Comparison of ENCODE assay signal across 15 cellular contexts in the genomic region with DNA sequence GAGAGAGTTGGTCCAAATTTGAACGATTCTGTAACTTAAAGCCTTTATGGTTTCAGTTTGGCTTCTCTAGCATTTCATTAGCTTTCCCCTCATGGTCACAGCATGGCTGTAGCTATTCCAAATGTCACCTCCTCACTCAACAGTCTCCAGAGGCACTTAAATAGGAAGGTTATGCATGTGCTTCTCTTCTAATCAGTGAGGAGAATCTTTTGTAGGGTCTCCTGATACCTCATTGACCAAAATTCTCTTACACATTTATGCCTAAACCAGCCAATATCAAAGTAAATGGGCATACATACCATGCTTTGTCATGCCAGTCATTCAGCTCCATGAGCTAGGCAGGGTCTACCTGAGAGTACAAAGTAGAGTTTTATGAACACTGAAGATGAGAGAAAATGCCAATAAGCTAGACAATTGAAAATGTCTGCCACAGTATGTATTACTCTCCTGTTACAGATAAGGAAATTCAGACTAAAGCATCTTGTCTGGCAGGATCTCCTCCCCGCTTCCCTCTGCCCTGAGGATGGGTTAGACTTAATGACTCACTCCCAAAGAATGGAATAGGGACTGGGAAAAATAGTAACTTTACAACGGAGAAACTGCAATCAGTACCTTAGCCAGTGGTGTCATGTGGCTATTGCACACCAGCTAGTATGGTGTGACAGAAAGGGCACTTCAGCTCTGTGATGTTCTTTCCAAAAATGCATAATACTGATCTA. TPM values are rescaled to one million over a fixed set of nuclear protein-coding genes. Genes with fewer than 3 reads are reported as not detected.
DNase-seq lines count a peak whose midpoint lies in the region; ATAC-seq, FAIRE-seq and TF ChIP-seq lines count a peak whose summit lies in the region.
"Had no signal": no experiment of that assay in that cellular context is flagged by ENCODE, and none has a peak within 500 bp of the region (broad histone marks: within the 10 kb centered on the region; RNA-seq: fewer than 3 reads in every experiment).

No MANE protein-coding gene starts in this region.

- H3K36me3 Mint-ChIP-seq in activated T-cell treated with anti-CD3 and anti-CD28 coated beads, Interleukin-2, amount 50 U/mL, for 4 hours (ENCODE audit: insufficient read depth), result no peaks in the 10 kb centered on the region

- in situ Hi-C loops in ACHN (cut with HindIII; ENCODE audit: low pct_ligation_motif_present, low pct_unique_long_range_greater_than_20kb, low sequenced_read_pairs), result no loop called here

- H3K4me1 Mint-ChIP-seq in activated T-cell treated with anti-CD3 and anti-CD28 coated beads, Interleukin-2, amount 50 U/mL, for 4 hours (ENCODE audit: low read depth), result no peaks in the 10 kb centered on the region
- H3K4me1 Mint-ChIP-seq: activated CD4-positive, alpha-beta T cell treated with anti-CD3 and anti-CD28 coated beads for 36 hours had no signal

- H3K4me1 ChIP-seq in HUES48 (ENCODE audit: control insufficient read depth, insufficient read depth, low read length), result peaks cover 31% of the 10 kb centered on the region
- no peaks in the 10 kb centered on the region for H3K4me1 ChIP-seq in left lung
- H3K4me1 ChIP-seq: spleen had no signal

- no peak overlapping the region for H3K4me3 Mint-ChIP-seq in activated T-cell treated with anti-CD3 and anti-CD28 coated beads, Interleukin-2, amount 50 U/mL, for 4 hours
- H3K4me3 Mint-ChIP-seq: activated CD4-positive, alpha-beta T cell treated with anti-CD3 and anti-CD28 coated beads for 36 hours had no signal

- no peaks in the 10 kb centered on the region for H3K9me3 Mint-ChIP-seq in activated T-cell treated with anti-CD3 and anti-CD28 coated beads, Interleukin-2, amount 50 U/mL, for 4 hours

- no peak overlapping the region for H3K9ac ChIP-seq in HUES48 (ENCODE audit: low read depth, low read length)

- peaks cover 3% of the 10 kb centered on the region for H3K27me3 Mint-ChIP-seq in activated T-cell treated with anti-CD3 and anti-CD28 coated beads, Interleukin-2, amount 50 U/mL, for 4 hours (ENCODE audit: low read depth)

- no peaks in the 10 kb centered on the region for H3K27me3 ChIP-seq in HUES48 (ENCODE audit: control insufficient read depth, insufficient read depth, low read length)
- H3K27me3 ChIP-seq in bronchial epithelial cell (ENCODE audit: control insufficient read depth, insufficient read depth, low read length), result no peaks in the 10 kb centered on the region
- H3K27me3 ChIP-seq in left lung, result no peaks in the 10 kb centered on the region
- H3K27me3 ChIP-seq: heart right ventricle had no signal

- H3K36me3 ChIP-seq in HUES48 (ENCODE audit: control insufficient read depth, insufficient read depth, low read length) (peaks cover 11% of the 10 kb centered on the region; the same call in 1 of the 2 replicates), bronchial epithelial cell (ENCODE audit: control insufficient read depth, insufficient read depth, low read length) (no peaks in the 10 kb centered on the region), left lung (no peaks in the 10 kb centered on the region)
- H3K36me3 ChIP-seq: heart right ventricle, spleen had no signal

- peak; percentile 31 for ATAC-seq in left lung
- ATAC-seq in activated T-cell treated with anti-CD3 and anti-CD28 coated beads, Interleukin-2, amount 50 U/mL, for 4 hours, result no peak
- no peak for ATAC-seq in GM18858 (IDR thresholded peaks at IDR 0.05; ENCODE audit: unreplicated experiment)
- ATAC-seq: activated CD4-positive, alpha-beta T cell treated with anti-CD3 and anti-CD28 coated beads for 36 hours had no signal

- DNase-seq in ACHN (peak; percentile 86), bronchial epithelial cell (ENCODE audit: low read depth) (peak; percentile 92), left lung (no peak), NCI-H524 (lab: John Stamatoyannopoulos, UW) (no peak)
- no peak for DNase-seq in stimulated activated CD4-positive, alpha-beta T cell treated with anti-CD3 and anti-CD28 coated beads, Interleukin-4, amount 100 ng/mL, for 4 hours
- DNase-seq in activated T-cell treated with anti-CD3 and anti-CD28 coated beads, Interleukin-2, amount 50 U/mL, for 4 hours, result no peak
- DNase-seq: activated CD4-positive, alpha-beta T cell treated with anti-CD3 and anti-CD28 coated beads for 36 hours; activated effector memory CD4-positive, alpha-beta T cell treated with anti-CD3 and anti-CD28 coated beads, Interleukin-2, amount 50 U/mL, for 16 hours; cortex of kidney; heart right ventricle; NCI-H446 treated with DMSO at 0.1 percent for 48 hours; spleen had no signal

- H3K4me3 ChIP-seq in HUES48 (ENCODE audit: low read depth, low read length), result no peak overlapping the region
- no peak overlapping the region for H3K4me3 ChIP-seq in bronchial epithelial cell (ENCODE audit: low read depth, low read length)
- no peak overlapping the region for H3K4me3 ChIP-seq in left lung
- H3K4me3 ChIP-seq: heart right ventricle, SK-N-MC, spleen had no signal

- H3K9me3 ChIP-seq in HUES48 (ENCODE audit: control insufficient read depth, insufficient read depth, low read length) (no peaks in the 10 kb centered on the region), left lung (no peaks in the 10 kb centered on the region)
- H3K9me3 ChIP-seq: heart right ventricle, spleen had no signal

- FAIRE-seq in bronchial epithelial cell (lab: Jason Lieb, UNC), result no peak

- intact Hi-C loops in left lung (cut with DNase I), result no loop called here

- peak overlapping the region; percentile 50 for H3K27ac ChIP-seq in HUES48 (ENCODE audit: low read depth, low read length)
- no peak overlapping the region for H3K27ac ChIP-seq in left lung
- H3K27ac ChIP-seq: heart right ventricle, SK-N-MC, spleen had no signal

- TF ChIP-seq CTCF in bronchial epithelial cell (IDR thresholded peaks at IDR 0.05; ENCODE audit: insufficient read depth, low read length, severe bottlenecking) (no peak), left lung (IDR thresholded peaks at IDR 0.05) (no peak)

RNA-seq across cellular contexts. Expression of a gene that starts 15.4 kb away (rescaled TPM):
- total RNA-seq in bronchial epithelial cell, result 91.5 and 110 TPM in 2 replicates
- 10 to 100 TPM; 39.4 to 66.0 TPM for total RNA-seq in left lung
- under 1 TPM; 0.24 to 0.33 (median 0.27) TPM for total RNA-seq in activated T-cell treated with anti-CD3 and anti-CD28 coated beads, Interleukin-2, amount 50 U/mL, for 4 hours

Comparison
In these comparisons a context has a peak if more than half of its experiments do, and no peak if none do; other contexts are left out.
1. DNase-seq: peak in ACHN (single experiment) and bronchial epithelial cell (single experiment); none in left lung (0 of 2), stimulated activated CD4-positive, alpha-beta T cell treated with anti-CD3 and anti-CD28 coated beads, Interleukin-4, amount 100 ng/mL, for 4 hours (0 of 2), activated T-cell treated with anti-CD3 and anti-CD28 coated beads, Interleukin-2, amount 50 U/mL, for 4 hours (single experiment) and NCI-H524 (0 of 2).
2. RNA of a gene that starts 15.4 kb away (total RNA-seq): 91.5 to 110 TPM in bronchial epithelial cell and 39.4 to 66.0 TPM in left lung; 0.24 to 0.33 TPM in activated T-cell treated with anti-CD3 and anti-CD28 coated beads, Interleukin-2, amount 50 U/mL, for 4 hours; every median in the first group is over 10 times any median in the second.